In genomic region chr1:68205794-68206358, GRCh38 we compare ENCODE assay signal across 28 cellular contexts. TPM values are rescaled to one million over a fixed set of nuclear protein-coding genes. Genes with fewer than 3 reads are reported as not detected.
DNase-seq lines count a peak whose midpoint lies in the region; ATAC-seq, FAIRE-seq and TF ChIP-seq lines count a peak whose summit lies in the region.
"Had no signal": no experiment of that assay in that cellular context is flagged by ENCODE, and none has a peak within 500 bp of the region (broad histone marks: within the 10 kb centered on the region; RNA-seq: fewer than 3 reads in every experiment).

No MANE protein-coding gene starts in this region.

- no peak for DNase-seq in activated CD4-positive, alpha-beta T cell treated with anti-CD3 and anti-CD28 coated beads for 36 hours
- no peak for DNase-seq in activated CD4-positive, alpha-beta T cell treated with anti-CD3 and anti-CD28 coated beads, Interleukin-2, amount 10 ng/mL, durations not matched to agents 7 days and 5 days
- DNase-seq in astrocyte (ENCODE audit: low read depth) (no peak), mesothelial cell of epicardium (ENCODE audit: low spot score in 2 of 2, unreplicated experiment in 2 of 2) (no peak), stomach (no peak), endothelial cell (ENCODE audit: low spot score) (no peak), GM19238 (ENCODE audit: insufficient read length, low spot score) (no peak), HK-2 (ENCODE audit: unreplicated experiment) (no peak)
- DNase-seq: activated CD8-positive, alpha-beta T cell treated with anti-CD3 and anti-CD28 coated beads, Interleukin-2, amount 10 ng/mL, durations not matched to agents 7 days and 5 days; activated T-cell treated with anti-CD3 and anti-CD28 coated beads for 4 hours; CD4-positive, alpha-beta T cell; EL; glutamatergic neuron; GM23248; NCI-H1048; NCI-H187 treated with DMSO at 0.1 percent for 48 hours; NCI-H69; stimulated activated CD4-positive, alpha-beta T cell treated with anti-CD3 and anti-CD28 coated beads, Interleukin-4, amount 100 ng/mL, for 4 hours; stimulated activated naive CD4-positive, alpha-beta T cell had no signal

- H2AFZ ChIP-seq in astrocyte (ENCODE audit: low read depth, low read length), result no peak overlapping the region
- H2AFZ ChIP-seq: GM23248 had no signal

- H3K4me3 ChIP-seq in astrocyte (ENCODE audit: insufficient read depth, low read depth, low read length) (no peak overlapping the region), stomach (no peak overlapping the region)
- H3K4me3 ChIP-seq: GM23248, thoracic aorta had no signal

- CTCF ChIA-PET in activated CD4-positive, alpha-beta T cell treated with anti-CD3 and anti-CD28 coated beads for 36 hours (lab: Charles Lee), result no interaction called here
- CTCF ChIA-PET in activated CD4-positive, alpha-beta T cell treated with anti-CD3 and anti-CD28 coated beads, Interleukin-2, amount 10 ng/mL, durations not matched to agents 7 days and 5 days (lab: Charles Lee), result interaction anchor here (0.8 kb wide), 1 partner anchor 8 kb away, joined by 3 read pairs; no protein-coding TSS in a partner anchor

- H3K9me3 ChIP-seq in astrocyte (ENCODE audit: insufficient read depth, low read depth, low read length) (no peaks in the 10 kb centered on the region), stomach (no peaks in the 10 kb centered on the region)
- H3K9me3 ChIP-seq: thoracic aorta had no signal

- TF ChIP-seq CTCF in astrocyte (IDR thresholded peaks at IDR 0.05; ENCODE audit: insufficient read depth, low read depth, low read length) (no peak), mesothelial cell of epicardium (IDR thresholded peaks at IDR 0.05; ENCODE audit: unreplicated experiment) (no peak), stomach (IDR thresholded peaks at IDR 0.05) (no peak), endothelial cell (IDR thresholded peaks at IDR 0.05; ENCODE audit: unreplicated experiment) (no peak)

- H3K27me3 ChIP-seq in astrocyte (ENCODE audit: insufficient read depth, low read length) (no peaks in the 10 kb centered on the region), stomach (no peaks in the 10 kb centered on the region)

- no peak overlapping the region for H3K4me2 ChIP-seq in astrocyte (ENCODE audit: low read length)

- H3K9me3 Mint-ChIP-seq in activated CD4-positive, alpha-beta T cell treated with anti-CD3 and anti-CD28 coated beads for 36 hours (ENCODE audit: low read depth), result no peaks in the 10 kb centered on the region
- H3K9me3 Mint-ChIP-seq in activated CD4-positive, alpha-beta T cell treated with anti-CD3 and anti-CD28 coated beads, Interleukin-2, amount 10 ng/mL, durations not matched to agents 7 days and 5 days, result no peaks in the 10 kb centered on the region
- H3K9me3 Mint-ChIP-seq in astrocyte (ENCODE audit: unreplicated experiment), result no peaks in the 10 kb centered on the region
- H3K9me3 Mint-ChIP-seq in mesothelial cell of epicardium, result no peaks in the 10 kb centered on the region
- H3K9me3 Mint-ChIP-seq in endothelial cell (ENCODE audit: unreplicated experiment), result no peaks in the 10 kb centered on the region
- H3K9me3 Mint-ChIP-seq: CD4-positive, alpha-beta T cell; dendritic cell treated with granulocyte-macrophage colony-stimulating factor and Interleukin-4, amounts not matched to agents 40 ng/mL and 50 ng/mL, for 4 days had no signal

- H3K4me1 Mint-ChIP-seq in activated CD4-positive, alpha-beta T cell treated with anti-CD3 and anti-CD28 coated beads for 36 hours, result no peaks in the 10 kb centered on the region
- no peaks in the 10 kb centered on the region for H3K4me1 Mint-ChIP-seq in activated CD4-positive, alpha-beta T cell treated with anti-CD3 and anti-CD28 coated beads, Interleukin-2, amount 10 ng/mL, durations not matched to agents 7 days and 5 days
- H3K4me1 Mint-ChIP-seq in astrocyte (ENCODE audit: low read depth, unreplicated experiment) (peaks cover 56% of the 10 kb centered on the region), mesothelial cell of epicardium (peaks cover 73% of the 10 kb centered on the region), endothelial cell (ENCODE audit: unreplicated experiment) (peaks cover 7% of the 10 kb centered on the region)

- POLR2A ChIA-PET in activated CD4-positive, alpha-beta T cell treated with anti-CD3 and anti-CD28 coated beads for 36 hours (lab: Charles Lee), result no interaction called here
- POLR2A ChIA-PET in activated CD4-positive, alpha-beta T cell treated with anti-CD3 and anti-CD28 coated beads, Interleukin-2, amount 10 ng/mL, durations not matched to agents 7 days and 5 days (lab: Charles Lee), result no interaction called here

- no peak overlapping the region for H3K27ac Mint-ChIP-seq in activated CD4-positive, alpha-beta T cell treated with anti-CD3 and anti-CD28 coated beads for 36 hours
- H3K27ac Mint-ChIP-seq in activated CD4-positive, alpha-beta T cell treated with anti-CD3 and anti-CD28 coated beads, Interleukin-2, amount 10 ng/mL, durations not matched to agents 7 days and 5 days, result no peak overlapping the region
- H3K27ac Mint-ChIP-seq in astrocyte (ENCODE audit: unreplicated experiment) (peak overlapping the region; percentile 66), mesothelial cell of epicardium (peak overlapping the region; percentile 97), endothelial cell (ENCODE audit: unreplicated experiment) (no peak overlapping the region)
- H3K27ac Mint-ChIP-seq: activated CD8-positive, alpha-beta T cell treated with anti-CD3 and anti-CD28 coated beads, Interleukin-2, amount 10 ng/mL, durations not matched to agents 7 days and 5 days; CD4-positive, alpha-beta T cell; dendritic cell treated with granulocyte-macrophage colony-stimulating factor and Interleukin-4, amounts not matched to agents 40 ng/mL and 50 ng/mL, for 4 days had no signal

- H3K4me3 Mint-ChIP-seq in activated CD4-positive, alpha-beta T cell treated with anti-CD3 and anti-CD28 coated beads for 36 hours, result no peak overlapping the region
- H3K4me3 Mint-ChIP-seq in activated CD4-positive, alpha-beta T cell treated with anti-CD3 and anti-CD28 coated beads, Interleukin-2, amount 10 ng/mL, durations not matched to agents 7 days and 5 days, result no peak overlapping the region
- H3K4me3 Mint-ChIP-seq in astrocyte (ENCODE audit: unreplicated experiment) (no peak overlapping the region), mesothelial cell of epicardium (no peak overlapping the region), endothelial cell (ENCODE audit: unreplicated experiment) (no peak overlapping the region)
- H3K4me3 Mint-ChIP-seq: activated CD8-positive, alpha-beta T cell treated with anti-CD3 and anti-CD28 coated beads, Interleukin-2, amount 10 ng/mL, durations not matched to agents 7 days and 5 days; CD4-positive, alpha-beta T cell; dendritic cell treated with granulocyte-macrophage colony-stimulating factor and Interleukin-4, amounts not matched to agents 40 ng/mL and 50 ng/mL, for 4 days had no signal

- intact Hi-C loops in activated CD4-positive, alpha-beta T cell treated with anti-CD3 and anti-CD28 coated beads for 36 hours (cut with DNase I, micrococcal nuclease), result no loop called here
- intact Hi-C loops in stomach (cut with DNase I; ENCODE audit: low total_unique reads), result no loop called here

- TF ChIP-seq POLR2A in stomach (IDR thresholded peaks at IDR 0.05), result no peak

- 68 to 81% (median 70%) methylated on average over 3 of the region's 3 CpGs for WGBS in stomach, 5 donors

- TF ChIP-seq EP300 in stomach (IDR thresholded peaks at IDR 0.05), result no peak

- no peak for FAIRE-seq in astrocyte (lab: Jason Lieb, UNC)
- FAIRE-seq: bronchial epithelial cell, endometrium, GM12892, TTC549 had no signal

- no peaks in the 10 kb centered on the region for H3K36me3 Mint-ChIP-seq in activated CD4-positive, alpha-beta T cell treated with anti-CD3 and anti-CD28 coated beads for 36 hours (ENCODE audit: low read depth)
- no peaks in the 10 kb centered on the region for H3K36me3 Mint-ChIP-seq in activated CD4-positive, alpha-beta T cell treated with anti-CD3 and anti-CD28 coated beads, Interleukin-2, amount 10 ng/mL, durations not matched to agents 7 days and 5 days (ENCODE audit: low read depth)
- H3K36me3 Mint-ChIP-seq in astrocyte (ENCODE audit: low read depth, unreplicated experiment), result peaks cover 4% of the 10 kb centered on the region
- H3K36me3 Mint-ChIP-seq in mesothelial cell of epicardium, result peaks cover 6% of the 10 kb centered on the region
- H3K36me3 Mint-ChIP-seq in endothelial cell (ENCODE audit: low read depth, unreplicated experiment), result no peaks in the 10 kb centered on the region

- no peaks in the 10 kb centered on the region for H3K36me3 ChIP-seq in astrocyte (ENCODE audit: insufficient read depth, low read length)
- no peaks in the 10 kb centered on the region for H3K36me3 ChIP-seq in stomach
- H3K36me3 ChIP-seq: thoracic aorta had no signal

- peaks cover 52% of the 10 kb centered on the region for H3K4me1 ChIP-seq in astrocyte (ENCODE audit: insufficient read depth, low read length)
- peaks cover 7 to 94% (median 63%) of the 10 kb centered on the region in 4 donors for H3K4me1 ChIP-seq in stomach

- peaks cover 4% of the 10 kb centered on the region for H3K27me3 Mint-ChIP-seq in activated CD4-positive, alpha-beta T cell treated with anti-CD3 and anti-CD28 coated beads for 36 hours
- no peaks in the 10 kb centered on the region for H3K27me3 Mint-ChIP-seq in activated CD4-positive, alpha-beta T cell treated with anti-CD3 and anti-CD28 coated beads, Interleukin-2, amount 10 ng/mL, durations not matched to agents 7 days and 5 days
- H3K27me3 Mint-ChIP-seq in astrocyte (ENCODE audit: low read depth, unreplicated experiment), result no peaks in the 10 kb centered on the region
- H3K27me3 Mint-ChIP-seq in mesothelial cell of epicardium (ENCODE audit: low read depth), result no peaks in the 10 kb centered on the region
- H3K27me3 Mint-ChIP-seq in endothelial cell (ENCODE audit: unreplicated experiment), result peaks cover 2% of the 10 kb centered on the region
- H3K27me3 Mint-ChIP-seq: CD4-positive, alpha-beta T cell; dendritic cell treated with granulocyte-macrophage colony-stimulating factor and Interleukin-4, amounts not matched to agents 40 ng/mL and 50 ng/mL, for 4 days had no signal

- peaks cover 96% of the 10 kb centered on the region for H3K79me2 ChIP-seq in astrocyte (ENCODE audit: insufficient read depth, low read length)

- peaks cover 13% of the 10 kb centered on the region for H4K20me1 ChIP-seq in astrocyte (ENCODE audit: insufficient read depth, low read length)

- H3K9ac ChIP-seq in astrocyte (ENCODE audit: low read length), result no peak overlapping the region
- H3K9ac ChIP-seq: GM23248 had no signal

- no peak overlapping the region for H3K27ac ChIP-seq in astrocyte (ENCODE audit: low read depth, low read length)
- H3K27ac ChIP-seq in stomach, result peak overlapping the region in 3 of 5 donors; percentile 41 to 63 (median 55)
- H3K27ac ChIP-seq: 22Rv1, thoracic aorta had no signal

- ATAC-seq in activated CD4-positive, alpha-beta T cell treated with anti-CD3 and anti-CD28 coated beads for 36 hours, result peak; percentile 9
- ATAC-seq: activated CD4-positive, CD25-positive, alpha-beta regulatory T cell treated with anti-CD3 and anti-CD28 coated beads, Interleukin-2, amount 50 U/mL, for 24 hours; activated CD8-positive, alpha-beta T cell treated with anti-CD3 and anti-CD28 coated beads, Interleukin-2, amount 10 ng/mL, durations not matched to agents 7 days and 5 days had no signal

RNA-seq across cellular contexts. Expression of gene WLS, which starts 26.4 kb away (rescaled TPM):
- not detected for total RNA-seq in activated CD4-positive, alpha-beta T cell treated with anti-CD3 and anti-CD28 coated beads for 36 hours
- total RNA-seq in activated CD4-positive, alpha-beta T cell treated with anti-CD3 and anti-CD28 coated beads, Interleukin-2, amount 10 ng/mL, durations not matched to agents 7 days and 5 days, result not detected
- total RNA-seq in astrocyte, result 171 and 187 TPM in 2 replicates
- total RNA-seq in mesothelial cell of epicardium, result 203 to 225 TPM (median 217 TPM) in 3 replicates
- total RNA-seq in stomach, result 100 to 1,000 TPM in 2 of 5 donors, 10 to 100 TPM in 3; 56.2 to 194 (median 92.2) TPM
- polyA plus RNA-seq in stomach, result 10 to 100 TPM; 17.9 to 50.8 (median 37.9) TPM
- total RNA-seq in endothelial cell (ENCODE audit: unreplicated experiment), result 99.6 TPM
- total RNA-seq: activated CD8-positive, alpha-beta T cell treated with anti-CD3 and anti-CD28 coated beads, Interleukin-2, amount 10 ng/mL, durations not matched to agents 7 days and 5 days; T-helper 1 cell treated with Interleukin-12 subunit alpha and Interleukin-12 subunit beta and Interleukin-4 antibody, amounts not matched to agents 30 ng/mL and 1 ng/mL, for 36 hours had no signal

Comparison
In these comparisons a context has a peak if more than half of its experiments do, and no peak if none do; other contexts are left out.
1. H3K27ac Mint-ChIP-seq: peak in astrocyte (single experiment) and mesothelial cell of epicardium (single experiment); none in activated CD4-positive, alpha-beta T cell treated with anti-CD3 and anti-CD28 coated beads for 36 hours (single experiment), activated CD4-positive, alpha-beta T cell treated with anti-CD3 and anti-CD28 coated beads, Interleukin-2, amount 10 ng/mL, durations not matched to agents 7 days and 5 days (single experiment) and endothelial cell (single experiment).
2. RNA of gene WLS, which starts 26.4 kb away (total RNA-seq): 203 to 225 TPM in mesothelial cell of epicardium, 171 to 187 TPM in astrocyte, 99.6 TPM in endothelial cell (single experiment) and 56.2 to 194 TPM in stomach; not detected in activated CD4-positive, alpha-beta T cell treated with anti-CD3 and anti-CD28 coated beads, Interleukin-2, amount 10 ng/mL, durations not matched to agents 7 days and 5 days and not detected in activated CD4-positive, alpha-beta T cell treated with anti-CD3 and anti-CD28 coated beads for 36 hours; every median in the first group is over 10 times any median in the second.